Comparison of ENCODE assay signal across 29 cellular contexts in the genomic region with DNA sequence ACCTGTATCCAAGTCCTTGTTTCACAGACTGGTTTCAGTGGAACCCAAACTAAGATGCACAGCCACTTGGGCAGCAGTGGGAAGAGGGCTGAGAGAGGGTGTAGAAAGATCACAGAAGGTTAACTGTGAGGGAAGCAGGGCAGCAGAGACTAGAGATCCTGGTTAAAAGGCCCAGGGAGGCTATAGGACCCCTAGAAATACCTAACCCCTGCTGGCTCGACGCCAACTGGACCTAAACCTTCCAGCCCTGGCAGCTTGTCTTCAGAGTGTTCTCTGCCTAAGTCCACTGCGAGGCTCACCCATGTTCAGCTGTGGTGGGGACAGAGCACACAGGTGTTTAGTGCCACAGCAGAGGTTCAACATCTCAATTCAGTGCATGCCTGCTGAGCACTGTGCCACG.
"Had no signal": no experiment of that assay in that cellular context is flagged by ENCODE, and none has a peak within 500 bp of the region (broad histone marks: within the 10 kb centered on the region; RNA-seq: fewer than 3 reads in every experiment).

No MANE protein-coding gene starts in this region.

- H3K27ac ChIP-seq: left lung, lower lobe of right lung, neural progenitor cell, neutrophil, ovary, right atrium auricular region, skin epidermis, tibial nerve, uterus had no signal

- H3K4me1 ChIP-seq: left lung, lower lobe of right lung, tibial nerve, uterus had no signal

- H3K36me3 Mint-ChIP-seq: immature natural killer cell; natural killer cell; neural progenitor cell; stimulated activated effector memory CD8-positive, alpha-beta T cell treated with anti-CD3 and anti-CD28 coated beads, Interleukin-12 subunit alpha, Interleukin-12 subunit beta, amount 100 ng/mL, for 72 hours; type B pancreatic cell had no signal

- H3K4me2 ChIP-seq: neural progenitor cell had no signal

- H2AFZ ChIP-seq: neural progenitor cell had no signal

- H3K9me3 ChIP-seq: neutrophil, ovary, uterus had no signal

- DNase-seq: hypothalamus; immature natural killer cell; kidney; left colon; left lung; lower lobe of right lung; mammary epithelial cell; mesenchymal stem cell; natural killer cell; nephron progenitor cell; occipital lobe; stimulated activated CD4-positive, alpha-beta T cell treated with anti-CD3 and anti-CD28 coated beads, Interleukin-12 subunit alpha, Interleukin-12 subunit beta, amount 100 ng/mL, for 4 hours; stimulated activated CD4-positive, alpha-beta T cell treated with anti-CD3 and anti-CD28 coated beads, Interleukin-15, amount 100 ng/mL, for 24 hours; stimulated activated CD4-positive, alpha-beta T cell treated with anti-CD3 and anti-CD28 coated beads, Interleukin-2, amount 100 ng/mL, for 24 hours; stimulated activated CD4-positive, alpha-beta T cell treated with anti-CD3 and anti-CD28 coated beads, Interleukin-4, amount 100 ng/mL, for 1 hour; stimulated activated naive CD4-positive, alpha-beta T cell treated with Interleukin-2 at 50 U/mL for 16 hours; stimulated activated naive CD8-positive, alpha-beta T cell treated with anti-CD3 and anti-CD28 coated beads, Interleukin-15, amount 100 ng/mL, for 72 hours; uterus had no signal

- H3K27ac Mint-ChIP-seq: immature natural killer cell; natural killer cell; nephron progenitor cell; progenitor cell of endocrine pancreas; stimulated activated effector memory CD8-positive, alpha-beta T cell treated with anti-CD3 and anti-CD28 coated beads, Interleukin-12 subunit alpha, Interleukin-12 subunit beta, amount 100 ng/mL, for 72 hours; stimulated activated naive CD8-positive, alpha-beta T cell treated with anti-CD3 and anti-CD28 coated beads, Interleukin-15, amount 100 ng/mL, for 72 hours; type B pancreatic cell had no signal

- H3K9me3 Mint-ChIP-seq: natural killer cell; nephron progenitor cell; neural progenitor cell; stimulated activated effector memory CD8-positive, alpha-beta T cell treated with anti-CD3 and anti-CD28 coated beads, Interleukin-12 subunit alpha, Interleukin-12 subunit beta, amount 100 ng/mL, for 72 hours; stimulated activated naive CD8-positive, alpha-beta T cell treated with anti-CD3 and anti-CD28 coated beads, Interleukin-15, amount 100 ng/mL, for 72 hours; type B pancreatic cell had no signal

- H3K36me3 ChIP-seq: left lung, lower lobe of right lung, neural progenitor cell, neutrophil, ovary, right atrium auricular region, tibial nerve, uterus had no signal

- H3K27me3 ChIP-seq: neural progenitor cell, ovary, right atrium auricular region, tibial nerve, uterus had no signal

- ATAC-seq: left colon; left lung; lower lobe of right lung; natural killer cell; sciatic nerve; stimulated activated effector memory CD8-positive, alpha-beta T cell treated with anti-CD3 and anti-CD28 coated beads, Interleukin-12 subunit alpha, Interleukin-12 subunit beta, amount 100 ng/mL, for 72 hours; stimulated activated naive CD8-positive, alpha-beta T cell treated with anti-CD3 and anti-CD28 coated beads, Interleukin-15, amount 100 ng/mL, for 72 hours had no signal

- H3K9ac ChIP-seq: neural progenitor cell had no signal

- FAIRE-seq: islet of Langerhans, kidney had no signal

- H3K4me3 Mint-ChIP-seq: immature natural killer cell; natural killer cell; nephron progenitor cell; neural progenitor cell; stimulated activated effector memory CD8-positive, alpha-beta T cell treated with anti-CD3 and anti-CD28 coated beads, Interleukin-12 subunit alpha, Interleukin-12 subunit beta, amount 100 ng/mL, for 72 hours; stimulated activated naive CD8-positive, alpha-beta T cell treated with anti-CD3 and anti-CD28 coated beads, Interleukin-15, amount 100 ng/mL, for 72 hours; type B pancreatic cell had no signal

- H3K4me3 ChIP-seq: left lung, lower lobe of right lung, neural progenitor cell, ovary, right atrium auricular region, skin epidermis, tibial nerve, uterus had no signal

- H3K4me1 Mint-ChIP-seq: natural killer cell; nephron progenitor cell; stimulated activated naive CD8-positive, alpha-beta T cell treated with anti-CD3 and anti-CD28 coated beads, Interleukin-15, amount 100 ng/mL, for 72 hours had no signal
